ENCODE assay signal across 21 cellular contexts in the genomic region with DNA sequence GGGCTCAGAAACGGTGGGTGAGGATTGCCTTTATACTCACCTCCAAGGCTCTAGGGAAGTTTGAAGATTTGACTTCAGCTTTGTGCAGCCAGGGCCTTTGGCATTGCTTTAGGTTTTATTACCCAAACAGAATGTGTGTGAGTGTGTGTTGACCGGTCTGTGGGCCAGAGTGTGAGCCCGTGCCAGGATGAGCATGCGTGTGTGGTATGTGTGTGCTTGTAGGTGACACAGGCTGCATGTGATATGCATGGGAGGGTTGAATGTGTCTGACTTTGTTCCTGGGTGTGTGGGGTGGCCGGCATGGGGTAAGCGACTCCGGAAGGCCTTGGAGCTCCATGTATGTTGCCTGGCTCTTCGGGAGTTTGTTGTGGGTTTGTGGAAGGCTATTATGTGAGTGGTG.
"Had no signal": no experiment of that assay in that cellular context is flagged by ENCODE, and none has a peak within 500 bp of the region (broad histone marks: within the 10 kb centered on the region; RNA-seq: fewer than 3 reads in every experiment).

No MANE protein-coding gene starts in this region.

- H3K4me3 Mint-ChIP-seq: activated naive CD8-positive, alpha-beta T cell treated with anti-CD3 and anti-CD28 coated beads, Interleukin-2, amount 50 U/mL, for 24 hours; activated T-helper 1 cell treated with anti-CD3 and anti-CD28 coated beads, Interleukin-12 subunit alpha, Interleukin-12 subunit beta, Interleukin-2, Interleukin-4 antibody, amounts not matched to agents 30 ng/mL and 10 ng/mL and 1 ng/mL, durations not matched to agents 14 hours and 24 hours and 36 hours; mesothelial cell of epicardium; natural killer cell treated with Interleukin-12 subunit alpha and Interleukin-12 subunit beta and Interleukin-15 and Interleukin-18, amount 100 ng/mL, for 72 hours; stimulated activated effector memory CD8-positive, alpha-beta T cell treated with anti-CD3 and anti-CD28 coated beads, Interleukin-12 subunit alpha, Interleukin-12 subunit beta, amount 100 ng/mL, for 72 hours; stimulated activated naive CD8-positive, alpha-beta T cell treated with anti-CD3 and anti-CD28 coated beads, Interleukin-15, amount 100 ng/mL, for 72 hours had no signal

- H3K4me3 ChIP-seq: cardiac muscle cell, left lung, tibial artery had no signal

- H3K4me1 Mint-ChIP-seq: activated naive CD8-positive, alpha-beta T cell treated with anti-CD3 and anti-CD28 coated beads, Interleukin-2, amount 50 U/mL, for 24 hours; mesothelial cell of epicardium; stimulated activated effector memory CD8-positive, alpha-beta T cell treated with anti-CD3 and anti-CD28 coated beads, Interleukin-12 subunit alpha, Interleukin-12 subunit beta, amount 100 ng/mL, for 72 hours; stimulated activated naive CD8-positive, alpha-beta T cell treated with anti-CD3 and anti-CD28 coated beads, Interleukin-15, amount 100 ng/mL, for 72 hours had no signal

- H3K36me3 ChIP-seq: cardiac muscle cell, left lung, tibial artery had no signal

- H3K27ac ChIP-seq: cardiac muscle cell, left lung, tibial artery had no signal

- H3K36me3 Mint-ChIP-seq: stimulated activated effector memory CD8-positive, alpha-beta T cell treated with anti-CD3 and anti-CD28 coated beads, Interleukin-12 subunit alpha, Interleukin-12 subunit beta, amount 100 ng/mL, for 72 hours had no signal

- ATAC-seq: activated naive CD8-positive, alpha-beta T cell treated with anti-CD3 and anti-CD28 coated beads, Interleukin-2, amount 50 U/mL, for 24 hours; left lung; natural killer cell treated with Interleukin-12 subunit alpha and Interleukin-12 subunit beta and Interleukin-15 and Interleukin-18, amount 100 ng/mL, for 72 hours; sciatic nerve; stimulated activated effector memory CD8-positive, alpha-beta T cell treated with anti-CD3 and anti-CD28 coated beads, Interleukin-12 subunit alpha, Interleukin-12 subunit beta, amount 100 ng/mL, for 72 hours; stimulated activated naive CD8-positive, alpha-beta T cell treated with anti-CD3 and anti-CD28 coated beads, Interleukin-15, amount 100 ng/mL, for 72 hours had no signal

- DNase-seq: activated CD4-positive, alpha-beta T cell treated with anti-CD3 and anti-CD28 coated beads for 1 hour; activated CD4-positive, alpha-beta T cell treated with anti-CD3 and anti-CD28 coated beads, Interleukin-2, amount 50 U/mL, for 1 hour; activated gamma-delta T cell; activated naive CD4-positive, alpha-beta T cell treated with anti-CD3 and anti-CD28 coated beads, Interleukin-2, amount 50 U/mL, for 16 hours; activated naive CD8-positive, alpha-beta T cell treated with anti-CD3 and anti-CD28 coated beads, Interleukin-2, amount 50 U/mL, for 24 hours; cortex of kidney; foreskin fibroblast; nucleus accumbens; posterior cingulate gyrus; small intestine; stimulated activated CD4-positive, alpha-beta T cell treated with anti-CD3 and anti-CD28 coated beads, Interleukin-2, amount 100 ng/mL, for 24 hours; stimulated activated naive CD8-positive, alpha-beta T cell treated with anti-CD3 and anti-CD28 coated beads, Interleukin-15, amount 100 ng/mL, for 72 hours; T-helper 9 cell; tibial artery had no signal

- H3K27ac Mint-ChIP-seq: activated naive CD8-positive, alpha-beta T cell treated with anti-CD3 and anti-CD28 coated beads, Interleukin-2, amount 50 U/mL, for 24 hours; activated T-helper 1 cell treated with anti-CD3 and anti-CD28 coated beads, Interleukin-12 subunit alpha, Interleukin-12 subunit beta, Interleukin-2, Interleukin-4 antibody, amounts not matched to agents 30 ng/mL and 10 ng/mL and 1 ng/mL, durations not matched to agents 14 hours and 24 hours and 36 hours; mesothelial cell of epicardium; natural killer cell treated with Interleukin-12 subunit alpha and Interleukin-12 subunit beta and Interleukin-15 and Interleukin-18, amount 100 ng/mL, for 72 hours; stimulated activated effector memory CD8-positive, alpha-beta T cell treated with anti-CD3 and anti-CD28 coated beads, Interleukin-12 subunit alpha, Interleukin-12 subunit beta, amount 100 ng/mL, for 72 hours had no signal

- H3K9me3 Mint-ChIP-seq: natural killer cell treated with Interleukin-12 subunit alpha and Interleukin-12 subunit beta and Interleukin-15 and Interleukin-18, amount 100 ng/mL, for 72 hours had no signal
